In the genomic region with DNA sequence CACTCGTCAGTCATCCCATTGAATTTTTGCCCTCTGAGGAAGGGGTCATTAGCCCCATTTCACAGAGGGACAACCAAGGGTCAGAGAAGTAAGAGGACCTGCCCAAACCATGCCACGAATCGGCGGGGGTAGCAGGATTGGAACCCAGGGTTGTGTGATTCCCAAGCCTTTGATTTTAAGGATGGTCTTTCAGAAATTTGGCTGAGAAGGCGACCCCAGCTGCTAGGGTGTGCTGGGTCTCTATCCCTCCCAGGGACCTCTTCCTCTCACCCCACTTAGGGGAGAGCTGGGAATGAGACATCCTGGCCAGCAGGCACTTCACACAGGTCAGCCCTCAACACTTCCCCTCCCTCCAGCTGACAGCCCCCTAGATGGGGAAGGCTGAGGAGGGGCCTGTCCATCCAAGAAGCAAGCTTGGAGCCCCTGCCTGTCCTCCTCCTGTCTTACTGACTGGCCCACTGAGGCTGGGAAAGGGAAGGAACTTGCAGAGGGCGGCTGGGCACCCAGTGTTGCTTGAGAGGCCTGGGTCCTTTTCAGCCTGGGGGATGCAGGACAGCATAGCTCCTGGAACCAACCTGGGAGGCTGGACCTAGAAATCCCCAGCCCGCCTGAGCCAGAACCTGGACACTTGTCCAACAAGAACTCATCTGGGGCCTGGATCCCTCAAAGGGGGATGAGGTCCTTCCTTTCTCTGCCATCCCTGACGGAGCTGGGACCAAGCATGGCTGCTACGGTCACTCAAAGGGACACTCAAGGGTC, we compare ENCODE assay signal across 10 cellular contexts. TPM values are rescaled to one million over a fixed set of nuclear protein-coding genes. Genes with fewer than 3 reads are reported as not detected.
DNase-seq lines count a peak whose midpoint lies in the region; ATAC-seq, FAIRE-seq and TF ChIP-seq lines count a peak whose summit lies in the region.
"Had no signal": no experiment of that assay in that cellular context is flagged by ENCODE, and none has a peak within 500 bp of the region (broad histone marks: within the 10 kb centered on the region; RNA-seq: fewer than 3 reads in every experiment).

No MANE protein-coding gene starts in this region.

- no peak overlapping the region for H3K18ac ChIP-seq in IMR-90 (ENCODE audit: low read depth, low read length)

- H3K9me1 ChIP-seq in IMR-90 (ENCODE audit: insufficient read depth, low read length) = peaks cover 22% of the 10 kb centered on the region; the same call in 1 of the 2 replicates

- no peak overlapping the region for H4K91ac ChIP-seq in IMR-90 (ENCODE audit: insufficient read depth, low read depth, low read length)

- CTCF ChIA-PET in IMR-90 (lab: Yijun Ruan, JAX) = interaction anchor here (2.3 kb wide), 1 partner anchor 106 kb away, joined by 14 read pairs; no protein-coding TSS in a partner anchor

- peak overlapping the region; percentile 82; the same call in 1 of the 2 replicates for H3K4ac ChIP-seq in IMR-90 (ENCODE audit: low read depth, low read length)

- H2AK5ac ChIP-seq in IMR-90 (ENCODE audit: low read depth, low read length) = peak overlapping the region; percentile 80; the same call in 1 of the 2 replicates

- H3K4me3 ChIP-seq in IMR-90 (ENCODE audit: insufficient read depth, low read depth, low read length) (peak overlapping the region; percentile 85), kidney (ENCODE audit: low read length in 2 of 2) (peak overlapping the region in 1 of 2 donors; percentile 44)

- FAIRE-seq in kidney (lab: Jason Lieb, UNC) = no peak
- FAIRE-seq: pancreas had no signal

- no peak overlapping the region for H3K27ac ChIP-seq in IMR-90 (ENCODE audit: insufficient read depth, low read length)
- peak overlapping the region; percentile 22 for H3K27ac ChIP-seq in angular gyrus (ENCODE audit: low read depth, low read length)
- H3K27ac ChIP-seq in kidney (ENCODE audit: low read depth in 2 of 2, low read length in 2 of 2) = no peak overlapping the region
- H3K27ac ChIP-seq: pancreas had no signal

- H3K36me3 ChIP-seq in IMR-90 (ENCODE audit: control insufficient read depth, insufficient read depth, low read length) (no peaks in the 10 kb centered on the region), kidney (ENCODE audit: control insufficient read depth in 1 of 2, insufficient read depth in 2 of 2, low read length in 2 of 2) (no peaks in the 10 kb centered on the region)
- H3K36me3 ChIP-seq: pancreas had no signal

- H3K9ac ChIP-seq in IMR-90 (ENCODE audit: low read depth, low read length) = peak overlapping the region; percentile 81; the same call in 1 of the 2 replicates
- no peak overlapping the region for H3K9ac ChIP-seq in kidney (ENCODE audit: low read length in 2 of 2)

- peak overlapping the region; percentile 56 for H3K4me3 Mint-ChIP-seq in stimulated activated effector memory CD8-positive, alpha-beta T cell treated with anti-CD3 and anti-CD28 coated beads, Interleukin-12 subunit alpha, Interleukin-12 subunit beta, amount 100 ng/mL, for 72 hours

- dilution Hi-C loops in IMR-90 (cut with HindIII; ENCODE audit: low sequenced_read_pairs, unreplicated experiment) = loop anchor here (25.0 kb wide), 1 partner anchor 95 kb away; no protein-coding TSS in a partner anchor

- H2BK5ac ChIP-seq in IMR-90 (ENCODE audit: low read depth, low read length, poor library complexity, severe bottlenecking) = no peak overlapping the region

- no peak for TF ChIP-seq RAD21 in IMR-90 (IDR thresholded peaks at IDR 0.05; ENCODE audit: low read length)

- no peak for TF ChIP-seq POLR2A in IMR-90 (IDR thresholded peaks at IDR 0.05; ENCODE audit: low read depth, low read length)

- no peak overlapping the region; the same call in 1 of the 2 replicates for H2BK20ac ChIP-seq in IMR-90 (ENCODE audit: low read depth, low read length)

- in situ Hi-C loops in IMR-90 (cut with MboI; ENCODE audit: low sequenced_read_pairs) = no loop called here

- H4K8ac ChIP-seq in IMR-90 (ENCODE audit: low read depth in 2 of 2, low read length in 2 of 2) = no peak overlapping the region

- H3K9me3 Mint-ChIP-seq in stimulated activated effector memory CD8-positive, alpha-beta T cell treated with anti-CD3 and anti-CD28 coated beads, Interleukin-12 subunit alpha, Interleukin-12 subunit beta, amount 100 ng/mL, for 72 hours = no peaks in the 10 kb centered on the region

- H2AFZ ChIP-seq in IMR-90 (replicated peaks; ENCODE audit: low read length, poor library complexity) = no peak overlapping the region

- TF ChIP-seq CTCF in IMR-90 (conservative IDR thresholded peaks at IDR 0.05; ENCODE audit: low read depth, low read length) (no peak), kidney (IDR thresholded peaks at IDR 0.05; ENCODE audit: borderline replicate concordance, extremely low read depth, insufficient read depth) (no peak)

- H3K27me3 ChIP-seq in IMR-90 (ENCODE audit: control insufficient read depth, insufficient read depth, low read length) = no peaks in the 10 kb centered on the region
- H3K27me3 ChIP-seq: pancreas had no signal

- ATAC-seq in IMR-90 (ENCODE audit: low read depth) = no peak
- no peak for ATAC-seq in stimulated activated effector memory CD8-positive, alpha-beta T cell treated with anti-CD3 and anti-CD28 coated beads, Interleukin-12 subunit alpha, Interleukin-12 subunit beta, amount 100 ng/mL, for 72 hours
- ATAC-seq: pancreas had no signal

- no peak overlapping the region for H4K5ac ChIP-seq in IMR-90 (ENCODE audit: low read depth, low read length)

- H3K27ac Mint-ChIP-seq in stimulated activated effector memory CD8-positive, alpha-beta T cell treated with anti-CD3 and anti-CD28 coated beads, Interleukin-12 subunit alpha, Interleukin-12 subunit beta, amount 100 ng/mL, for 72 hours = no peak overlapping the region

- H3K4me1 Mint-ChIP-seq in stimulated activated effector memory CD8-positive, alpha-beta T cell treated with anti-CD3 and anti-CD28 coated beads, Interleukin-12 subunit alpha, Interleukin-12 subunit beta, amount 100 ng/mL, for 72 hours = peaks cover 16% of the 10 kb centered on the region

- peaks cover 43 to 65% of the 10 kb centered on the region in 2 experiments for H3K79me1 ChIP-seq in IMR-90 (ENCODE audit: low read depth in 1 of 2, low read length in 2 of 2)

- H2BK15ac ChIP-seq in IMR-90 (ENCODE audit: low read depth, low read length) = no peak overlapping the region

- no peak overlapping the region for H2BK120ac ChIP-seq in IMR-90 (ENCODE audit: low read depth, low read length)

- H3K4me2 ChIP-seq in IMR-90 (ENCODE audit: low read depth, low read length) = peak overlapping the region; percentile 98

- H3K23ac ChIP-seq in IMR-90 (ENCODE audit: low read depth, low read length) = peak overlapping the region; percentile 58; the same call in 1 of the 2 replicates

- H3K56ac ChIP-seq in IMR-90 (ENCODE audit: extremely low read depth, insufficient read depth, low read length) = no peak overlapping the region; the same call in 1 of the 2 replicates

- intact Hi-C loops in IMR-90 (cut with micrococcal nuclease) (no loop called here), kidney (cut with DNase I) (no loop called here)

- H2AK9ac ChIP-seq in IMR-90 (replicated peaks; ENCODE audit: low read depth, low read length, poor library complexity) = peak overlapping the region; percentile 45

- H3K14ac ChIP-seq in IMR-90 (replicated peaks; ENCODE audit: low read depth, low read length) = peak overlapping the region; percentile 79

- no peaks in the 10 kb centered on the region for H3K9me3 ChIP-seq in IMR-90 (ENCODE audit: control insufficient read depth, insufficient read depth, low read length)
- H3K9me3 ChIP-seq in kidney (ENCODE audit: control insufficient read depth in 1 of 2, low read length in 2 of 2) = no peaks in the 10 kb centered on the region
- H3K9me3 ChIP-seq: pancreas had no signal

- 100% methylated on average over 2 of the region's 9 CpGs; no CpG with 5 or more reads in 1 of the 2 experiments for WGBS in IMR-90 (ENCODE audit: extremely low coverage in 2 of 2, insufficient read length in 1 of 2), 2 experiments

- no TSS peak for BruUV-seq in IMR-90 (replicated peaks; lab: Mats Ljungman, UMichigan)

- H3K4me1 ChIP-seq in IMR-90 (ENCODE audit: control insufficient read depth, insufficient read depth, low read length) = peaks cover 40% of the 10 kb centered on the region
- peaks cover 0 to 16% of the 10 kb centered on the region in 2 donors for H3K4me1 ChIP-seq in kidney (ENCODE audit: control insufficient read depth in 1 of 2, insufficient read depth in 1 of 2, low read depth in 1 of 2, low read length in 2 of 2)

- POLR2A ChIA-PET in IMR-90 (lab: Charles Lee; ENCODE audit: unreplicated experiment) = interaction anchor here (0.6 kb wide), 1 partner anchor 97 kb away, joined by 3 read pairs; no protein-coding TSS in a partner anchor

- H3K36me3 Mint-ChIP-seq in stimulated activated effector memory CD8-positive, alpha-beta T cell treated with anti-CD3 and anti-CD28 coated beads, Interleukin-12 subunit alpha, Interleukin-12 subunit beta, amount 100 ng/mL, for 72 hours = no peaks in the 10 kb centered on the region

- peaks cover 56% of the 10 kb centered on the region for H4K20me1 ChIP-seq in IMR-90 (ENCODE audit: insufficient read depth, low read length)

- DNase-seq in IMR-90 (no peak), kidney (peak; percentile 76), GM03348 (ENCODE audit: low spot score) (no peak), dedifferentiated amniotic fluid mesenchymal stem cell (ENCODE audit: extremely low spot score) (no peak), retina (no peak)
- DNase-seq in stimulated activated effector memory CD8-positive, alpha-beta T cell treated with anti-CD3 and anti-CD28 coated beads, Interleukin-12 subunit alpha, Interleukin-12 subunit beta, amount 100 ng/mL, for 72 hours (ENCODE audit: low spot score in 2 of 2) = no peak
- DNase-seq: foreskin melanocyte, NCI-H1436 had no signal

TF ChIP-seq in IMR-90, 13 proteins besides CTCF, POLR2A, EP300 and RAD21 (continues in another document):
- TF ChIP-seq NFE2L2 (IDR thresholded peaks at IDR 0.05; ENCODE audit: low read depth, low read length) = no peak
- TF ChIP-seq MAFK (IDR thresholded peaks at IDR 0.05; ENCODE audit: low read depth, low read length) = no peak
- TF ChIP-seq USF2 (IDR thresholded peaks at IDR 0.05; ENCODE audit: low read depth, low read length) = no peak
- no peak for TF ChIP-seq MXI1 (IDR thresholded peaks at IDR 0.05; ENCODE audit: borderline replicate concordance, low read depth, low read length)
- TF ChIP-seq FOS (IDR thresholded peaks at IDR 0.05; ENCODE audit: low read depth, low read length) = no peak
- no peak for TF ChIP-seq CEBPB (IDR thresholded peaks at IDR 0.05; ENCODE audit: low read depth, low read length)

RNA-seq across cellular contexts. Expression of gene SDC3, which starts 1.7 kb away (rescaled TPM):
- total RNA-seq in IMR-90 (2012; rRNA removed) (13.1 and 14.2 TPM in 2 replicates), kidney (58.7 TPM)
- polyA plus RNA-seq in IMR-90 (2012; rRNA removed) (71.5 and 75.7 TPM in 2 replicates), kidney (ENCODE audit: insufficient read depth, low read depth, low replicate concordance) (11.0 TPM)
- polyA plus RNA-seq in IMR-90 (2012; cell fraction: cytosol; rRNA removed) = 47.3 and 81.5 TPM in 2 replicates
- polyA plus RNA-seq in IMR-90 (2012; cell fraction: nucleus; rRNA removed; ENCODE audit: low replicate concordance) = 36.2 and 50.9 TPM in 2 replicates
